In the genomic region with DNA sequence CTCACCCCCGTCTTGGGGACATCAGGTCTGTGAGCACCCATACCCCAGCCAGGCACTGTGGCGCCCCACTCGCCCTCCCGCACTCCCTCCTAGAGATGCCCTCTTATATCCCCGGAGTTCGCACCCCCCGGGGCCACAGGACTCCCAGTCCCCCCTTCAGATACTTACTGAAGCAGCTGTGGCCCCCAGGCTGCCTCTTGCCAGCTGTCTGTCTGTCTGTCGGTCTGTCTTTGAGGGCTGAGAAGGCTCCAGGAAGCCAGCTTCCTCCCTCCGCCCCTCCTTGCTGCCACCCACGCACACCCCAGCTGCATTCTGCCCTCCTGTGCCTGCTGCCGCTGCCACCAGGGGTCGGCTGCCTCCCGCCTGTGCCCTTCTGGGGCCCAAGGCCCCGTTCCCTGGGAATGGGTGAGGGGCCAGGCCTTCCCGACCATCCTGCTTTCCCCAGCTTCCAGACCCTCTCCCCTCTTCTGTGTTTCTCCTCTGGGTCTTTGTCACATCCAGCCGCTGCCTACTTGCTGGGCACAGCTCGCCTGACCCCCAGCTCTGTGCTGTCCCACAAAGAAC, we compare ENCODE assay signal across 9 cellular contexts. TPM values are rescaled to one million over a fixed set of nuclear protein-coding genes. Genes with fewer than 3 reads are reported as not detected.
DNase-seq lines count a peak whose midpoint lies in the region; ATAC-seq, FAIRE-seq and TF ChIP-seq lines count a peak whose summit lies in the region.
"Had no signal": no experiment of that assay in that cellular context is flagged by ENCODE, and none has a peak within 500 bp of the region (broad histone marks: within the 10 kb centered on the region; RNA-seq: fewer than 3 reads in every experiment).

PTPN7 (minus strand) TSS at position 226 of the 564 bp plus-strand sequence. CDS start 1,200 bp downstream, outside the sequence.

- WGBS in lower leg skin, 2 donors = 75 to 79% methylated on average over 17 of the region's 17 CpGs

- peak; percentile 88 for DNase-seq in activated CD4-positive, alpha-beta T cell treated with anti-CD3 and anti-CD28 coated beads for 24 hours (ENCODE audit: low read depth in 2 of 2)
- DNase-seq in effector memory CD4-positive, alpha-beta T cell = peak; percentile 56 to 61 (median 59)
- peak; percentile 86 to 90 for DNase-seq in stimulated activated CD4-positive, alpha-beta T cell treated with anti-CD3 and anti-CD28 coated beads, Interleukin-1b, Interleukin-23, amount 100 ng/mL, for 4 hours (ENCODE audit: low read depth in 2 of 2)
- no peak for DNase-seq in chondrocyte (ENCODE audit: low spot score)
- no peak for DNase-seq in D721Med (ENCODE audit: insufficient read length, low spot score)
- DNase-seq in lower leg skin (ENCODE audit: low spot score in 2 of 2) = no peak

- peaks cover 22% of the 10 kb centered on the region for H3K36me3 ChIP-seq in effector memory CD4-positive, alpha-beta T cell (ENCODE audit: control insufficient read depth, insufficient read depth, low read length)
- H3K36me3 ChIP-seq: SJSA1 had no signal

- intact Hi-C loops in lower leg skin (cut with DNase I; ENCODE audit: low total_unique reads) = no loop called here

- peaks cover 4% of the 10 kb centered on the region for H3K27me3 Mint-ChIP-seq in chondrocyte (ENCODE audit: low read depth)

- H3K4me3 ChIP-seq in effector memory CD4-positive, alpha-beta T cell (ENCODE audit: insufficient read depth, low read depth, low read length, poor library complexity, severe bottlenecking) = peak within 1 kb of the TSS; percentile 65
- no peak within 1 kb of the TSS for H3K4me3 ChIP-seq in lower leg skin (ENCODE audit: low read depth, poor library complexity, severe bottlenecking)
- H3K4me3 ChIP-seq: SJSA1 had no signal

- no peak for TF ChIP-seq POLR2A in lower leg skin (IDR thresholded peaks at IDR 0.05)

- no peak within 1 kb of the TSS for H3K4me3 Mint-ChIP-seq in chondrocyte (ENCODE audit: unreplicated experiment)

- no peak for TF ChIP-seq CTCF in chondrocyte (IDR thresholded peaks at IDR 0.05)
- TF ChIP-seq CTCF in D721Med (IDR thresholded peaks at IDR 0.05; ENCODE audit: insufficient read depth, missing control alignments) = no peak
- no peak for TF ChIP-seq CTCF in lower leg skin (IDR thresholded peaks at IDR 0.05)

- no peaks in the 10 kb centered on the region for H3K9me3 Mint-ChIP-seq in chondrocyte (ENCODE audit: low read depth)

- ATAC-seq in GM18867 (IDR thresholded peaks at IDR 0.05; ENCODE audit: unreplicated experiment) = peak; percentile 53
- peak; percentile 43 for ATAC-seq in HG03442 (IDR thresholded peaks at IDR 0.05; ENCODE audit: unreplicated experiment)

- H3K4me1 Mint-ChIP-seq in chondrocyte (ENCODE audit: low read depth) = peaks cover 5% of the 10 kb centered on the region

- no peak for FAIRE-seq in D721Med (lab: Jason Lieb, UNC)

- no peaks in the 10 kb centered on the region for H3K9me3 ChIP-seq in effector memory CD4-positive, alpha-beta T cell (ENCODE audit: control insufficient read depth, low read length)
- H3K9me3 ChIP-seq: SJSA1 had no signal

- H3K27me3 ChIP-seq in effector memory CD4-positive, alpha-beta T cell (replicated peaks; ENCODE audit: control insufficient read depth, insufficient read depth, low read length, poor library complexity, severe bottlenecking) = no peaks in the 10 kb centered on the region
- H3K27me3 ChIP-seq: SJSA1 had no signal

- H3K27ac ChIP-seq in effector memory CD4-positive, alpha-beta T cell (ENCODE audit: insufficient read depth, low read length, poor library complexity, severe bottlenecking) = peak within 1 kb of the TSS; percentile 88
- H3K27ac ChIP-seq: SJSA1 had no signal

- H3K27ac Mint-ChIP-seq in chondrocyte (ENCODE audit: unreplicated experiment) = no peak within 1 kb of the TSS

- peaks cover 83% of the 10 kb centered on the region for H3K4me1 ChIP-seq in effector memory CD4-positive, alpha-beta T cell (ENCODE audit: control insufficient read depth, insufficient read depth, low read length, poor library complexity, severe bottlenecking)

- no peaks in the 10 kb centered on the region for H3K36me3 Mint-ChIP-seq in chondrocyte (ENCODE audit: low read depth)

RNA-seq across cellular contexts. Expression of gene PTPN7, which starts in this region (rescaled TPM):
- not detected in 3 replicates for total RNA-seq in chondrocyte
- total RNA-seq in lower leg skin = 1 to 10 TPM; 1.6 to 2.4 (median 2.2) TPM
- total RNA-seq: SJSA1 had no signal

Comparison
In these comparisons a context has a peak if more than half of its experiments do, and no peak if none do; other contexts are left out.
1. DNase-seq: peak in activated CD4-positive, alpha-beta T cell treated with anti-CD3 and anti-CD28 coated beads for 24 hours (2 of 2), effector memory CD4-positive, alpha-beta T cell (3 of 3) and stimulated activated CD4-positive, alpha-beta T cell treated with anti-CD3 and anti-CD28 coated beads, Interleukin-1b, Interleukin-23, amount 100 ng/mL, for 4 hours (2 of 2); none in chondrocyte (single experiment), D721Med (single experiment) and lower leg skin (0 of 2).